8 cellular contexts compared by ENCODE assay signal in the genomic region with DNA sequence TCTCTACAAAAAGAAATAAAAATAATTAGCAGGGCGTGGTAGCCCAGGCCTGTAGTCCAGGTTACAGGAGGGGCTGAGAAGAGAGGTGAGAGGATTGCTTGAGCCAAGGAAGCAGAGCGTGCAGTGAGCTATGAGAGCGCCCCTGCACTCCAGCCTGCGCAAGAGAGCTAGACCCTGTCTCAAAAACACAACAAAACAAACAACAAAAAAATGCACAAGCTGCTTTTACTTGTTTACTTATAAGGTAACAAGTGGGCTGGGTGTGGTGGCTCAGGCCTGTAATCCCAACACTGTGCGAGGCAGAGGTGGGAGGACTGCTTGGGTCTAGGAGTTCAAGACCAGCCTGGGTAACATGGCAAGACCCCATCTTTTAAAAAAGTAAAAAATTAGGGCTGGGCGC. TPM values are rescaled to one million over a fixed set of nuclear protein-coding genes. Genes with fewer than 3 reads are reported as not detected.
DNase-seq lines count a peak whose midpoint lies in the region; ATAC-seq and TF ChIP-seq lines count a peak whose summit lies in the region.

No MANE protein-coding gene starts in this region.

- no peak for TF ChIP-seq RAD21 in SK-N-SH (IDR thresholded peaks at IDR 0.05; ENCODE audit: low read length)

- H3K36me3 ChIP-seq in SK-N-SH (replicated peaks in 1 of 2; ENCODE audit: control insufficient read depth in 1 of 2, insufficient read depth in 2 of 2, low read length in 1 of 2) (no peaks in the 10 kb centered on the region), stomach smooth muscle (ENCODE audit: control insufficient read depth in 2 of 2, insufficient read depth in 2 of 2, low read length in 2 of 2) (no peaks in the 10 kb centered on the region)

- peak overlapping the region; percentile 37 for H3K4me3 Mint-ChIP-seq in WTC11
- H3K4me3 Mint-ChIP-seq in immature natural killer cell, result peak overlapping the region; percentile 89 to 98 (median 90)

- H3K27ac Mint-ChIP-seq in WTC11 (no peak overlapping the region), immature natural killer cell (peak overlapping the region; percentile 93 to 99 (median 96))

- H3K27me3 ChIP-seq in SK-N-SH (ENCODE audit: insufficient read depth) (no peaks in the 10 kb centered on the region), stomach smooth muscle (ENCODE audit: control insufficient read depth in 1 of 2, insufficient read depth in 2 of 2, low read length in 2 of 2) (no peaks in the 10 kb centered on the region), foreskin keratinocyte (no peaks in the 10 kb centered on the region)

- TF ChIP-seq EP300 in SK-N-SH (IDR thresholded peaks at IDR 0.05; ENCODE audit: borderline replicate concordance in 1 of 2, low read depth in 1 of 2, low read length in 1 of 2), result no peak

- DNase-seq in SK-N-SH, result no peak
- DNase-seq in WTC11 (ENCODE audit: low spot score), result no peak
- no peak for DNase-seq in immature natural killer cell
- DNase-seq in foreskin keratinocyte, result no peak
- DNase-seq in inferior parietal cortex (ENCODE audit: extremely low spot score), result no peak

- WGBS in SK-N-SH (ENCODE audit: low lambda C conversion rate), result 99% methylated on average over 6 of the region's 6 CpGs

- H3K9me2 ChIP-seq in SK-N-SH, result no peaks in the 10 kb centered on the region

- peak overlapping the region; percentile 58; the same call in 1 of the 2 replicates for H2AFZ ChIP-seq in SK-N-SH (ENCODE audit: low read depth)

- POLR2A ChIA-PET in SK-N-SH (lab: Yijun Ruan, JAX), result interaction anchor here (0.6 to 1.2 kb wide), 2 partner anchors 11 to 64 kb away, joined by 3 read pairs; no protein-coding TSS in a partner anchor
- POLR2A ChIA-PET in WTC11 (lab: Charles Lee), result no interaction called here

- H3K27me3 Mint-ChIP-seq in WTC11 (ENCODE audit: low read depth) (peaks cover 3% of the 10 kb centered on the region; the same call in 1 of the 2 replicates), immature natural killer cell (ENCODE audit: low read depth in 3 of 3) (peaks cover 14 to 36% (median 33%) of the 10 kb centered on the region in 3 donors)

- ATAC-seq in SK-N-SH treated with all-trans-retinoic acid at 6 μM for 48 hours (no peak), WTC11 (no peak), foreskin keratinocyte (no peak), GM18873 (IDR thresholded peaks at IDR 0.05; ENCODE audit: low FRiP score, unreplicated experiment) (no peak)

- H3K4me3 ChIP-seq in SK-N-SH (ENCODE audit: low read depth in 2 of 2, low read length in 1 of 2) (peak overlapping the region in 1 of 2 experiments; percentile 83; a peak in 1 of 4 replicates), stomach smooth muscle (ENCODE audit: low read length in 2 of 2) (peak overlapping the region in 1 of 2 donors; percentile 29)

- H3K4me1 Mint-ChIP-seq in WTC11, result peaks cover 19% of the 10 kb centered on the region
- H3K4me1 Mint-ChIP-seq in immature natural killer cell, result peaks cover 72 to 74% of the 10 kb centered on the region in 2 donors

- H3F3A ChIP-seq in SK-N-SH (replicated peaks; ENCODE audit: insufficient read depth), result peaks cover 17% of the 10 kb centered on the region

- CTCF ChIA-PET in SK-N-SH (lab: Yijun Ruan, JAX) (interaction anchor here (1.0 to 1.7 kb wide), 5 partner anchors 11 to 283 kb away, joined by 3 to 8 read pairs (median 3); no protein-coding TSS in a partner anchor), WTC11 (lab: Charles Lee) (interaction anchor here (1.0 to 1.2 kb wide), 2 partner anchors 34 to 72 kb away, joined by 3 read pairs; no protein-coding TSS in a partner anchor)

- H3K27ac ChIP-seq in SK-N-SH (ENCODE audit: low read depth in 2 of 2, low read length in 1 of 2), result no peak overlapping the region
- peak overlapping the region; percentile 58 for H3K27ac ChIP-seq in stomach smooth muscle (ENCODE audit: low read length)
- no peak overlapping the region for H3K27ac ChIP-seq in foreskin keratinocyte

- peaks cover 0 to 3% of the 10 kb centered on the region in 2 experiments; a peak in 1 of 4 replicates for H3K4me1 ChIP-seq in SK-N-SH (ENCODE audit: control insufficient read depth in 1 of 2, insufficient read depth in 2 of 2, low read depth in 1 of 2, low read length in 1 of 2)
- peaks cover 13% of the 10 kb centered on the region for H3K4me1 ChIP-seq in stomach smooth muscle (ENCODE audit: control insufficient read depth, insufficient read depth, low read length)
- H3K4me1 ChIP-seq in foreskin keratinocyte, result no peaks in the 10 kb centered on the region

- H3K4me2 ChIP-seq in SK-N-SH, result peak overlapping the region; percentile 84; the same call in 1 of the 2 replicates

- no peaks in the 10 kb centered on the region for H3K9me3 ChIP-seq in SK-N-SH
- no peaks in the 10 kb centered on the region for H3K9me3 ChIP-seq in stomach smooth muscle (ENCODE audit: control insufficient read depth in 2 of 2, low read length in 2 of 2)

- no peaks in the 10 kb centered on the region for H3K36me3 Mint-ChIP-seq in WTC11
- H3K36me3 Mint-ChIP-seq in immature natural killer cell, result peaks cover 0 to 4% (median 0%) of the 10 kb centered on the region in 3 donors

- H3K9ac ChIP-seq in SK-N-SH, result no peak overlapping the region
- H3K9ac ChIP-seq in stomach smooth muscle (ENCODE audit: low read length in 2 of 2), result peak overlapping the region; percentile 2 to 3

- H4K20me1 ChIP-seq in SK-N-SH (ENCODE audit: insufficient read depth), result peaks cover 10% of the 10 kb centered on the region

- no peak for TF ChIP-seq CTCF in SK-N-SH (IDR thresholded peaks at IDR 0.05)
- TF ChIP-seq CTCF in WTC11 (IDR thresholded peaks at IDR 0.05), result no peak
- TF ChIP-seq CTCF in foreskin keratinocyte (conservative IDR thresholded peaks at IDR 0.05), result no peak

- no peaks in the 10 kb centered on the region for H3K9me3 Mint-ChIP-seq in WTC11
- H3K9me3 Mint-ChIP-seq in immature natural killer cell, result no peaks in the 10 kb centered on the region

- peaks cover 65% of the 10 kb centered on the region for H3K79me2 ChIP-seq in SK-N-SH (ENCODE audit: insufficient read depth)

TF ChIP-seq in SK-N-SH, 30 proteins besides CTCF, POLR2A, EP300 and RAD21:
- TF ChIP-seq, protein P1, sequence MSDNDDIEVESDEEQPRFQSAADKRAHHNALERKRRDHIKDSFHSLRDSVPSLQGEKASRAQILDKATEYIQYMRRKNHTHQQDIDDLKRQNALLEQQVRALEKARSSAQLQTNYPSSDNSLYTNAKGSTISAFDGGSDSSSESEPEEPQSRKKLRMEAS (IDR thresholded peaks at IDR 0.05; ENCODE audit: low read depth), result no peak

TF ChIP-seq in SK-N-SH treated with all-trans-retinoic acid at 6 μM for 48 hours, 23 proteins besides CTCF, POLR2A, EP300 and RAD21:
- TF ChIP-seq TOX (CRISPR knock-in tag; IDR thresholded peaks at IDR 0.05; ENCODE audit: borderline replicate concordance), result no peak
- TF ChIP-seq, protein P2, sequence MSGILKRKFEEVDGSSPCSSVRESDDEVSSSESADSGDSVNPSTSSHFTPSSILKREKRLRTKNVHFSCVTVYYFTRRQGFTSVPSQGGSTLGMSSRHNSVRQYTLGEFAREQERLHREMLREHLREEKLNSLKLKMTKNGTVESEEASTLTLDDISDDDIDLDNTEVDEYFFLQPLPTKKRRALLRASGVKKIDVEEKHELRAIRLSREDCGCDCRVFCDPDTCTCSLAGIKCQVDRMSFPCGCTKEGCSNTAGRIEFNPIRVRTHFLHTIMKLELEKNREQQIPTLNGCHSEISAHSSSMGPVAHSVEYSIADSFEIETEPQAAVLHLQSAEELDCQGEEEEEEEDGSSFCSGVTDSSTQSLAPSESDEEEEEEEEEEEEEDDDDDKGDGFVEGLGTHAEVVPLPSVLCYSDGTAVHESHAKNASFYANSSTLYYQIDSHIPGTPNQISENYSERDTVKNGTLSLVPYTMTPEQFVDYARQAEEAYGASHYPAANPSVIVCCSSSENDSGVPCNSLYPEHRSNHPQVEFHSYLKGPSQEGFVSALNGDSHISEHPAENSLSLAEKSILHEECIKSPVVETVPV (CRISPR knock-in tag; IDR thresholded peaks at IDR 0.05), result no peak
- TF ChIP-seq SNAI2 (CRISPR knock-in tag; IDR thresholded peaks at IDR 0.05), result no peak
- TF ChIP-seq ZNF8 (CRISPR knock-in tag; IDR thresholded peaks at IDR 0.05), result no peak
- TF ChIP-seq PPARA (CRISPR knock-in tag; IDR thresholded peaks at IDR 0.05; ENCODE audit: borderline replicate concordance), result no peak

TF ChIP-seq in WTC11, 78 proteins besides CTCF, POLR2A, EP300 and RAD21 (continues in another document):
- TF ChIP-seq NR1H2 (CRISPR knock-in tag; IDR thresholded peaks at IDR 0.05), result no peak
- TF ChIP-seq NFYB (CRISPR knock-in tag; conservative IDR thresholded peaks at IDR 0.05; ENCODE audit: low read depth), result no peak
- TF ChIP-seq GRHL2 (CRISPR knock-in tag; IDR thresholded peaks at IDR 0.05; ENCODE audit: insufficient replicate concordance, severe bottlenecking), result no peak
- TF ChIP-seq, protein P3, sequence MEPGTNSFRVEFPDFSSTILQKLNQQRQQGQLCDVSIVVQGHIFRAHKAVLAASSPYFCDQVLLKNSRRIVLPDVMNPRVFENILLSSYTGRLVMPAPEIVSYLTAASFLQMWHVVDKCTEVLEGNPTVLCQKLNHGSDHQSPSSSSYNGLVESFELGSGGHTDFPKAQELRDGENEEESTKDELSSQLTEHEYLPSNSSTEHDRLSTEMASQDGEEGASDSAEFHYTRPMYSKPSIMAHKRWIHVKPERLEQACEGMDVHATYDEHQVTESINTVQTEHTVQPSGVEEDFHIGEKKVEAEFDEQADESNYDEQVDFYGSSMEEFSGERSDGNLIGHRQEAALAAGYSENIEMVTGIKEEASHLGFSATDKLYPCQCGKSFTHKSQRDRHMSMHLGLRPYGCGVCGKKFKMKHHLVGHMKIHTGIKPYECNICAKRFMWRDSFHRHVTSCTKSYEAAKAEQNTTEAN (CRISPR knock-in tag; IDR thresholded peaks at IDR 0.05), result no peak
- TF ChIP-seq NFATC4 (CRISPR knock-in tag; IDR thresholded peaks at IDR 0.05), result no peak
- TF ChIP-seq RELA (CRISPR knock-in tag; IDR thresholded peaks at IDR 0.05; ENCODE audit: borderline replicate concordance), result no peak
- TF ChIP-seq, protein P4, sequence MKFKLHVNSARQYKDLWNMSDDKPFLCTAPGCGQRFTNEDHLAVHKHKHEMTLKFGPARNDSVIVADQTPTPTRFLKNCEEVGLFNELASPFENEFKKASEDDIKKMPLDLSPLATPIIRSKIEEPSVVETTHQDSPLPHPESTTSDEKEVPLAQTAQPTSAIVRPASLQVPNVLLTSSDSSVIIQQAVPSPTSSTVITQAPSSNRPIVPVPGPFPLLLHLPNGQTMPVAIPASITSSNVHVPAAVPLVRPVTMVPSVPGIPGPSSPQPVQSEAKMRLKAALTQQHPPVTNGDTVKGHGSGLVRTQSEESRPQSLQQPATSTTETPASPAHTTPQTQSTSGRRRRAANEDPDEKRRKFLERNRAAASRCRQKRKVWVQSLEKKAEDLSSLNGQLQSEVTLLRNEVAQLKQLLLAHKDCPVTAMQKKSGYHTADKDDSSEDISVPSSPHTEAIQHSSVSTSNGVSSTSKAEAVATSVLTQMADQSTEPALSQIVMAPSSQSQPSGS (CRISPR knock-in tag; IDR thresholded peaks at IDR 0.05; ENCODE audit: borderline replicate concordance, low read depth), result no peak

RNA-seq across cellular contexts. Expression of a gene that starts 1.7 kb away (rescaled TPM):
- polyA plus RNA-seq in SK-N-SH (2012; rRNA removed) (23.8 and 24.8 TPM in 2 replicates), immature natural killer cell (100 to 1,000 TPM; 176 to 336 (median 233) TPM), foreskin keratinocyte (15.1 and 18.8 TPM in 2 replicates)
- 16.9 and 20.7 TPM in 2 replicates for polyA plus RNA-seq in SK-N-SH (2012; cell fraction: cytosol; rRNA removed)
- polyA plus RNA-seq in SK-N-SH (2012; cell fraction: nucleus; rRNA removed), result 77.4 and 80.9 TPM in 2 replicates
- total RNA-seq in WTC11 (2021) (15.1 to 20.0 TPM (median 15.8 TPM) in 3 replicates), foreskin keratinocyte (23.4 and 27.4 TPM in 2 replicates)
